7 cellular contexts compared by ENCODE assay signal in genomic region chr14:54175298-54175942, GRCh38.
A peak's percentile ranks its signal among the peaks of the same experiment; 100 is the strongest.
DNase-seq lines count a peak whose midpoint lies in the region; ATAC-seq and TF ChIP-seq lines count a peak whose summit lies in the region.

No MANE protein-coding gene starts in this region.

- intact Hi-C loops in adrenal gland (cut with DNase I) (loop anchor here (5.0 to 10.0 kb wide), 4 partner anchors 152 to 641 kb away; partner anchors contain the start of gene BMP4 (in 1 of the 2)), left ventricle myocardium superior (cut with micrococcal nuclease) (no loop called here)

- H3K9me3 ChIP-seq in OCI-LY3 (ENCODE audit: insufficient read depth, low read length) (no peaks in the 10 kb centered on the region), adrenal gland (replicated peaks in 1 of 3) (no peaks in the 10 kb centered on the region)

- no peak overlapping the region for H3K4me3 ChIP-seq in OCI-LY3 (ENCODE audit: low read length)
- H3K4me3 ChIP-seq in adrenal gland: no peak overlapping the region

- no peaks in the 10 kb centered on the region for H3K36me3 ChIP-seq in OCI-LY3 (replicated peaks; ENCODE audit: low read depth, low read length)
- H3K36me3 ChIP-seq in adrenal gland (replicated peaks in 1 of 2): no peaks in the 10 kb centered on the region

- H3K79me2 ChIP-seq in OCI-LY3 (ENCODE audit: low read length): no peaks in the 10 kb centered on the region

- no peaks in the 10 kb centered on the region for H4K20me1 ChIP-seq in OCI-LY3 (ENCODE audit: insufficient read depth, low read length)

- 0 out of 2 replicates have a peak overlapping the region, but pooled peaks have one; percentile 40 for H2AFZ ChIP-seq in OCI-LY3 (ENCODE audit: low read depth, low read length)

- H3K27me3 ChIP-seq in OCI-LY3 (ENCODE audit: low read depth, low read length) (peaks cover 29% of the 10 kb centered on the region), adrenal gland (no peaks in the 10 kb centered on the region)

- H3K4me1 ChIP-seq in OCI-LY3 (ENCODE audit: low read length) (peaks cover 5% of the 10 kb centered on the region; the same call in 1 of the 2 replicates), adrenal gland (replicated peaks in 1 of 2) (peaks cover 3 to 6% of the 10 kb centered on the region in 2 donors)

- H3K9ac ChIP-seq in OCI-LY3 (ENCODE audit: low read length): no peak overlapping the region

- TF ChIP-seq POLR2A in adrenal gland (IDR thresholded peaks at IDR 0.05): no peak

- TF ChIP-seq CTCF in OCI-LY3 (IDR thresholded peaks at IDR 0.05; ENCODE audit: low read depth, low read length) (peak; percentile 90), adrenal gland (IDR thresholded peaks at IDR 0.05) (peak; percentile 85 to 94 (median 90))

- peak overlapping the region; percentile 44 for H3K4me2 ChIP-seq in OCI-LY3 (ENCODE audit: low read length)

- 4 to 11% (median 8%) methylated on average over 4 of the region's 4 CpGs for WGBS in adrenal gland, 4 donors

- H3K27ac ChIP-seq in OCI-LY3 (ENCODE audit: low read length) (no peak overlapping the region), adrenal gland (no peak overlapping the region)

- peak; percentile 55 for ATAC-seq in left ventricle myocardium superior
- no peak for ATAC-seq in HG03469 (IDR thresholded peaks at IDR 0.05; ENCODE audit: unreplicated experiment)

- DNase-seq in ELR (ENCODE audit: low read depth) (peak; percentile 82), HuH-7.5 (ENCODE audit: low spot score) (peak; percentile 20), adrenal gland (peak; percentile 66 to 89 (median 76)), left ventricle myocardium superior (no peak), retina (peak; percentile 71)
